ENCODE assay signal across 8 cellular contexts in genomic region chr9:126914458-126915280, GRCh38. TPM values are rescaled to one million over a fixed set of nuclear protein-coding genes. Genes with fewer than 3 reads are reported as not detected.
DNase-seq lines count a peak whose midpoint lies in the region; ATAC-seq and TF ChIP-seq lines count a peak whose summit lies in the region.

Gene RALGPS1 (plus strand): TSS chr9:126914782. CDS start chr9:126962290, 47,508 bp downstream.

- no peaks in the 10 kb centered on the region for H4K20me1 ChIP-seq in OCI-LY7 (ENCODE audit: insufficient read depth, low read length)

- peaks cover 5% of the 10 kb centered on the region for H3K27me3 Mint-ChIP-seq in IgD-negative memory B cell

- H3K9me2 ChIP-seq in OCI-LY7 (ENCODE audit: insufficient read depth, low read length) = no peaks in the 10 kb centered on the region

- peaks cover 7% of the 10 kb centered on the region for H3K4me1 ChIP-seq in OCI-LY7 (ENCODE audit: insufficient read depth, low read length, poor library complexity, severe bottlenecking)
- peaks cover 12% of the 10 kb centered on the region for H3K4me1 ChIP-seq in mononuclear cell (ENCODE audit: insufficient read depth, low read length)

- H3K4me2 ChIP-seq in OCI-LY7 (ENCODE audit: low read length) = peak within 1 kb of the TSS; percentile 92

- peak within 1 kb of the TSS; percentile 56; the same call in 1 of the 2 replicates for H2AFZ ChIP-seq in OCI-LY7 (ENCODE audit: low read length)

- POLR2A ChIA-PET in OCI-LY7 (lab: Charles Lee) = interaction anchor here (0.6 to 1.1 kb wide), 6 partner anchors 11 to 446 kb away, joined by 3 to 5 read pairs (median 3); no protein-coding TSS in a partner anchor

- CTCF ChIA-PET in OCI-LY7 (lab: Charles Lee; ENCODE audit: unreplicated experiment) = interaction anchor here (0.6 kb wide), 1 partner anchor 228 kb away, joined by 3 read pairs; no protein-coding TSS in a partner anchor

- H3K4me3 ChIP-seq in OCI-LY7 (ENCODE audit: low read depth, low read length, poor library complexity, severe bottlenecking) = peak within 1 kb of the TSS; percentile 69
- H3K4me3 ChIP-seq in mononuclear cell (ENCODE audit: low read length) = peak within 1 kb of the TSS; percentile 45

- no peak for TF ChIP-seq CTCF in OCI-LY7 (conservative IDR thresholded peaks at IDR 0.05; ENCODE audit: low read length)

- H3K27me3 ChIP-seq in mononuclear cell (ENCODE audit: insufficient read depth, low read length) = no peaks in the 10 kb centered on the region

- H3K36me3 Mint-ChIP-seq in IgD-negative memory B cell = peaks cover 3% of the 10 kb centered on the region

- DNase-seq in DMS114 treated with DMSO at 0.1 percent for 48 hours (lab: John Stamatoyannopoulos, UW; ENCODE audit: unreplicated experiment) (peak; percentile 77), OCI-LY7 (ENCODE audit: low spot score) (peak; percentile 95), activated T-cell treated with anti-CD3 and anti-CD28 coated beads for 4 hours (peak; percentile 65), epithelial cell of prostate (ENCODE audit: low read depth, low spot score) (peak; percentile 73)
- peak; percentile 79 to 80 for DNase-seq in stimulated activated CD8-positive, alpha-beta memory T cell treated with anti-CD3 and anti-CD28 coated beads, Interleukin-2, amount 100 ng/mL, for 1 hour (ENCODE audit: low read depth in 2 of 2)

- peak within 1 kb of the TSS; percentile 82 to 94 (median 89) for H3K4me3 Mint-ChIP-seq in IgD-negative memory B cell

- H3K9me3 ChIP-seq in OCI-LY7 (ENCODE audit: low read length) (no peaks in the 10 kb centered on the region), mononuclear cell (ENCODE audit: low read depth, low read length) (no peaks in the 10 kb centered on the region)

- H3K4me1 Mint-ChIP-seq in IgD-negative memory B cell = peaks cover 4 to 8% (median 4%) of the 10 kb centered on the region in 3 donors

- H3K27ac Mint-ChIP-seq in IgD-negative memory B cell = peak within 1 kb of the TSS; percentile 67 to 92 (median 83)

- no TSS peak for BruUV-seq in OCI-LY7 (replicated peaks; lab: Mats Ljungman, UMichigan)

- intact Hi-C loops in OCI-LY7 (cut with micrococcal nuclease; ENCODE audit: unreplicated experiment) = loop anchor here (5.0 to 10.0 kb wide), 2 partner anchors 52 to 110 kb away; partner anchors contain the start of genes ZBTB34 and ZBTB43

- H3K79me2 ChIP-seq in OCI-LY7 (ENCODE audit: insufficient read depth, low read depth, low read length) = no peaks in the 10 kb centered on the region

- H3K36me3 ChIP-seq in OCI-LY7 (ENCODE audit: insufficient read depth, low read length) = no peaks in the 10 kb centered on the region

- H3K9me3 Mint-ChIP-seq in IgD-negative memory B cell = peaks cover 0 to 3% (median 3%) of the 10 kb centered on the region in 3 donors

- peak; percentile 87 for ATAC-seq in GM21576 (IDR thresholded peaks at IDR 0.05; ENCODE audit: unreplicated experiment)

- H3K27ac ChIP-seq in OCI-LY7 (ENCODE audit: low read depth, low read length, poor library complexity, severe bottlenecking) = no peak within 1 kb of the TSS
- H3K27ac ChIP-seq in epithelial cell of prostate = peak within 1 kb of the TSS; percentile 28

RNA-seq across cellular contexts. Expression of gene RALGPS1, which starts in this region (rescaled TPM):
- 8.0 TPM for polyA plus RNA-seq in IgD-negative memory B cell
- total RNA-seq in OCI-LY7 (2014; rRNA removed; shearing (Covaris generic)) = 8.3 and 14.4 TPM in 2 replicates
- total RNA-seq in OCI-LY7 (2022) = 14.1 and 16.3 TPM in 2 replicates
- 8.2 TPM for total RNA-seq in mononuclear cell
